8 cellular contexts compared by ENCODE assay signal in genomic region chr2:219279151-219279915, GRCh38. TPM values are rescaled to one million over a fixed set of nuclear protein-coding genes. Genes with fewer than 3 reads are reported as not detected.
DNase-seq lines count a peak whose midpoint lies in the region; ATAC-seq, FAIRE-seq and TF ChIP-seq lines count a peak whose summit lies in the region.

Gene DNAJB2, plus strand, starts transcription at chr2:219279366. Its CDS starts 468 bp downstream, at chr2:219279834.

- CTCF ChIA-PET in T-cell (lab: Charles Lee), result interaction anchor here (0.7 to 10.3 kb wide), 13 partner anchors 11 to 120 kb away, joined by 3 to 116 read pairs (median 4); partner anchors contain the start of genes ANKZF1 (in 1 of the 2), ATG9A (in 1 of the 2), CNPPD1 (in 1 of the 2) and NHEJ1 (in 1 of the 2)

- peak within 1 kb of the TSS; percentile 96 for H4K91ac ChIP-seq in trophoblast cell (ENCODE audit: low read depth, low read length)

- peak within 1 kb of the TSS; percentile 96 for H2BK120ac ChIP-seq in trophoblast cell (ENCODE audit: insufficient read depth, low read length, poor library complexity)

- H3K27ac Mint-ChIP-seq in T-cell, result peak within 1 kb of the TSS; percentile 99

- peaks cover 20% of the 10 kb centered on the region for H3K79me1 ChIP-seq in trophoblast cell (ENCODE audit: low read length)

- H3K4me1 ChIP-seq in trophoblast cell (ENCODE audit: control insufficient read depth in 1 of 2, insufficient read depth in 2 of 2, low read length in 2 of 2) (peaks cover 17 to 19% of the 10 kb centered on the region in 2 experiments), transverse colon (peaks cover 16 to 27% (median 22%) of the 10 kb centered on the region in 4 donors)

- peak within 1 kb of the TSS; percentile 91 for H3K14ac ChIP-seq in trophoblast cell (ENCODE audit: low read length)

- peak; percentile 77 for TF ChIP-seq EP300 in transverse colon (IDR thresholded peaks at IDR 0.05; ENCODE audit: low read depth)

- peak; percentile 54 for TF ChIP-seq POLR2A in GM12891 (IDR thresholded peaks at IDR 0.05; ENCODE audit: low read depth, low read length)
- TF ChIP-seq POLR2A in transverse colon (IDR thresholded peaks at IDR 0.05), result peak; percentile 89

- H2BK5ac ChIP-seq in trophoblast cell (ENCODE audit: low read depth, low read length, poor library complexity), result peak within 1 kb of the TSS; percentile 89

- peak within 1 kb of the TSS; percentile 91 for H4K12ac ChIP-seq in trophoblast cell (ENCODE audit: low read depth, low read length)

- no peaks in the 10 kb centered on the region for H3K9me3 Mint-ChIP-seq in T-cell

- in situ Hi-C loops in transverse colon (cut with MboI; ENCODE audit: low pct_ligation_motif_present in 1 of 4, low pct_unique_long_range_greater_than_20kb in 1 of 4, low sequenced_read_pairs in 3 of 4), result loop anchor here in 1 of 4 donors (25.0 kb wide), 1 partner anchor 117 kb away; the partner anchor contains the start of genes NHEJ1 and SLC23A3

- peak; percentile 95 for FAIRE-seq in GM12891 (lab: Jason Lieb, UNC)

- no peaks in the 10 kb centered on the region for H3K27me3 Mint-ChIP-seq in T-cell

- H3K27me3 ChIP-seq in trophoblast cell (ENCODE audit: insufficient read depth, low read length), result no peaks in the 10 kb centered on the region
- no peaks in the 10 kb centered on the region for H3K27me3 ChIP-seq in transverse colon

- H3K79me2 ChIP-seq in trophoblast cell (ENCODE audit: control insufficient read depth, insufficient read depth, low read length, poor library complexity), result peaks cover 6% of the 10 kb centered on the region

- no peaks in the 10 kb centered on the region for H3K9me3 ChIP-seq in trophoblast cell (ENCODE audit: insufficient read depth, low read depth, low read length)
- no peaks in the 10 kb centered on the region for H3K9me3 ChIP-seq in transverse colon

- peak within 1 kb of the TSS; percentile 85 to 98 (median 97) for H3K4me3 Mint-ChIP-seq in T-cell

- peak within 1 kb of the TSS; percentile 72 for H3K4me3 ChIP-seq in trophoblast cell (ENCODE audit: low read depth, low read length)
- peak within 1 kb of the TSS; percentile 53 to 91 (median 68) for H3K4me3 ChIP-seq in transverse colon

- H3K36me3 ChIP-seq in trophoblast cell (ENCODE audit: control insufficient read depth in 1 of 2, insufficient read depth in 2 of 2, low read length in 2 of 2) (peaks cover 31% of the 10 kb centered on the region in 2 experiments), transverse colon (peaks cover 0 to 3% (median 0%) of the 10 kb centered on the region in 4 donors)

- peak within 1 kb of the TSS; percentile 71 for H2AK5ac ChIP-seq in trophoblast cell (ENCODE audit: low read length)

- intact Hi-C loops in cardiac septum (cut with DNase I), result loop anchor here (1.0 to 2.0 kb wide), 2 partner anchors 27 to 102 kb away; partner anchors contain the start of genes TUBA4A and TUBA4B
- intact Hi-C loops in transverse colon (cut with DNase I; ENCODE audit: low total_unique reads), result no loop called here

- H4K8ac ChIP-seq in trophoblast cell (ENCODE audit: low read depth, low read length), result peak within 1 kb of the TSS; percentile 76

- peak within 1 kb of the TSS; percentile 42 for H2BK12ac ChIP-seq in trophoblast cell (ENCODE audit: low read length)

- H3K36me3 Mint-ChIP-seq in T-cell, result peaks cover 21% of the 10 kb centered on the region

- peak; percentile 88 for ATAC-seq in HG02840 (IDR thresholded peaks at IDR 0.05; ENCODE audit: low FRiP score, unreplicated experiment)
- peak; percentile 82 to 93 (median 92) for ATAC-seq in T-cell (replicated peaks in 1 of 4)

- TF ChIP-seq CTCF in transverse colon (IDR thresholded peaks at IDR 0.05), result no peak

- peak within 1 kb of the TSS; percentile 58 for H3K4me2 ChIP-seq in trophoblast cell (ENCODE audit: low read length)

- H3K9ac ChIP-seq in trophoblast cell (ENCODE audit: low read length), result peak within 1 kb of the TSS; percentile 11

- peak within 1 kb of the TSS; percentile 51 for H3K27ac ChIP-seq in adipose tissue (ENCODE audit: low read depth, low read length)
- H3K27ac ChIP-seq in trophoblast cell (ENCODE audit: low read depth, low read length), result peak within 1 kb of the TSS; percentile 92
- peak within 1 kb of the TSS; percentile 94 to 98 (median 98) for H3K27ac ChIP-seq in transverse colon

- H3K18ac ChIP-seq in trophoblast cell (ENCODE audit: low read length), result peak within 1 kb of the TSS; percentile 91

- DNase-seq in GM12891 (ENCODE audit: insufficient read length, low spot score), result peak; percentile 100
- peak; percentile 86 for DNase-seq in NCI-H1436 treated with DMSO at 0.1 percent for 48 hours (lab: John Stamatoyannopoulos, UW)
- DNase-seq in T-cell, result peak; percentile 91 to 100 (median 99)
- DNase-seq in cardiac septum (ENCODE audit: low spot score), result peak; percentile 100
- DNase-seq in trophoblast cell, result peak; percentile 99
- peak; percentile 99 for DNase-seq in transverse colon

- WGBS in adipose tissue, 3 donors, result 0 to 2% (median 1%) methylated on average over 54 to 65 of the region's 65 CpGs
- no CpG with 5 or more reads among the region's 65 CpGs for WGBS in trophoblast cell (ENCODE audit: extremely low coverage, insufficient coverage, insufficient read length)
- 0% methylated on average over 40 of the region's 65 CpGs; no CpG with 5 or more reads in 1 of the 2 donors for WGBS in transverse colon (ENCODE audit: low coverage in 1 of 2), 2 donors

- peak within 1 kb of the TSS; percentile 11 for H3K4ac ChIP-seq in trophoblast cell (ENCODE audit: low read depth, low read length)

- H2AFZ ChIP-seq in trophoblast cell (ENCODE audit: insufficient read depth, low read length, poor library complexity), result peak within 1 kb of the TSS; percentile 58

- POLR2A ChIA-PET in T-cell (lab: Charles Lee), result interaction anchor here (0.8 to 2.4 kb wide), 9 partner anchors 15 to 50 kb away, joined by 3 to 14 read pairs (median 4); partner anchors contain the start of genes ANKZF1 (in 1 of the 2), ATG9A (in 1 of the 2) and TUBA4A (in 1 of the 2)

- peaks cover 43 to 54% (median 49%) of the 10 kb centered on the region in 3 donors for H3K4me1 Mint-ChIP-seq in T-cell

- no peak within 1 kb of the TSS for H3K23ac ChIP-seq in trophoblast cell (ENCODE audit: low read length)

TF ChIP-seq in GM12891, 5 proteins besides CTCF, POLR2A, EP300 and RAD21:
- TF ChIP-seq PAX5 (IDR thresholded peaks at IDR 0.05; ENCODE audit: insufficient read depth, low read length, severe bottlenecking) (peak; percentile 86), TAF1 (IDR thresholded peaks at IDR 0.05; ENCODE audit: low read depth, low read length) (peak; percentile 52), POU2F2 (IDR thresholded peaks at IDR 0.05; ENCODE audit: low read depth, low read length) (no peak), POLR2AphosphoS5 (IDR thresholded peaks at IDR 0.05; ENCODE audit: low read depth, low read length) (peak; percentile 62), SPI1 (IDR thresholded peaks at IDR 0.05; ENCODE audit: low read depth, low read length) (no peak)

RNA-seq across cellular contexts. Expression of gene DNAJB2, which starts in this region (rescaled TPM):
- 28.8 TPM for polyA plus RNA-seq in GM12891 (2012; ENCODE audit: low read depth, missing spikeins)
- 100 to 1,000 TPM in 2 of 5 donors, 10 to 100 TPM in 3; 83.0 to 150 (median 91.8) TPM for total RNA-seq in T-cell
- polyA plus RNA-seq in adipose tissue, result 10 to 100 TPM; 51.6 to 78.9 (median 68.9) TPM
- 78.0 TPM for total RNA-seq in cardiac septum
- polyA plus RNA-seq in trophoblast cell (2013), result 55.4 and 57.3 TPM in 2 replicates
- total RNA-seq in transverse colon, result 10 to 100 TPM; 22.7 to 95.0 (median 54.3) TPM

Comparison
In these comparisons a context has a peak if more than half of its experiments do, and no peak if none do; other contexts are left out.
1. Peak in every context shown above with its lines: DNase-seq, ATAC-seq, H3K4me3 ChIP-seq and H3K27ac ChIP-seq.